Comparison of ENCODE assay signal across 8 cellular contexts in genomic region chrX:56978172-56978571, GRCh38. TPM values are rescaled to one million over a fixed set of nuclear protein-coding genes. Genes with fewer than 3 reads are reported as not detected.
DNase-seq lines count a peak whose midpoint lies in the region; ATAC-seq, FAIRE-seq and TF ChIP-seq lines count a peak whose summit lies in the region.

No MANE protein-coding gene starts in this region.

- TF ChIP-seq POLR2A in suprapubic skin (IDR thresholded peaks at IDR 0.05) = no peak

- ATAC-seq in left colon = peak; percentile 83

- no peak for TF ChIP-seq EP300 in suprapubic skin (IDR thresholded peaks at IDR 0.05)

- no peak overlapping the region for H2AFZ ChIP-seq in GM23248

- H3K4me3 ChIP-seq in GM23248 (no peak overlapping the region), suprapubic skin (no peak overlapping the region)

- no peak overlapping the region for H3K9ac ChIP-seq in GM23248

- WGBS in GM23248 (ENCODE audit: low coverage in 1 of 2, low lambda C conversion rate in 2 of 2, missing lambda C conversion rate in 2 of 2), 2 experiments = 0 to 6% methylated on average over 1 of the region's 1 CpG
- 14% methylated on average over 1 of the region's 1 CpG for WGBS in suprapubic skin

- H3K4me1 ChIP-seq in GM23248 (ENCODE audit: insufficient read depth) = no peaks in the 10 kb centered on the region
- no peaks in the 10 kb centered on the region for H3K4me1 ChIP-seq in suprapubic skin

- intact Hi-C loops in left colon (cut with DNase I, micrococcal nuclease) = no loop called here

- no peaks in the 10 kb centered on the region for H3K79me2 ChIP-seq in GM23248 (ENCODE audit: insufficient read depth)

- in situ Hi-C loops in GM23248 (cut with MboI) (no loop called here), KBM-7 (cut with MboI; ENCODE audit: low pct_unique_long_range_greater_than_20kb, low sequenced_read_pairs) (loop anchor here (25.0 kb wide), 2 partner anchors 191 to 691 kb away; no protein-coding TSS in a partner anchor), T47D (cut with HindIII; ENCODE audit: low pct_unique_long_range_greater_than_20kb, low sequenced_read_pairs) (no loop called here)

- DNase-seq in GM23248 = peak; percentile 51
- peak; percentile 84 for DNase-seq in KBM-7
- DNase-seq in SHP77 treated with DMSO at 0.1 percent for 48 hours (lab: John Stamatoyannopoulos, UW) = peak; percentile 35
- peak; percentile 17 to 76 for DNase-seq in T47D (ENCODE audit: low read depth in 1 of 2, low spot score in 1 of 2)
- DNase-seq in left colon = peak in 1 of 2 donors; percentile 11
- no peak for DNase-seq in suprapubic skin (ENCODE audit: low spot score in 2 of 2)

- H3K36me3 ChIP-seq in GM23248 (ENCODE audit: low read depth) (0 out of 2 replicates have a peak, but pooled peaks cover 7% of the 10 kb centered on the region), suprapubic skin (no peaks in the 10 kb centered on the region)

- H3K4me2 ChIP-seq in GM23248 (ENCODE audit: unreplicated experiment) = no peak overlapping the region

- no peak overlapping the region for H3K27ac ChIP-seq in 22Rv1
- no peak overlapping the region for H3K27ac ChIP-seq in GM23248
- no peak overlapping the region for H3K27ac ChIP-seq in suprapubic skin

- TF ChIP-seq CTCF in 22Rv1 (IDR thresholded peaks at IDR 0.05) (peak; percentile 59), suprapubic skin (IDR thresholded peaks at IDR 0.05) (peak; percentile 33 to 57)

- H3K9me3 ChIP-seq in GM23248 (ENCODE audit: low read depth) (no peaks in the 10 kb centered on the region), suprapubic skin (no peaks in the 10 kb centered on the region)

- FAIRE-seq in G401.6 (lab: Jason Lieb, UNC) = peak; percentile 91

- H3K27me3 ChIP-seq in GM23248 (replicated peaks; ENCODE audit: insufficient read depth) = no peaks in the 10 kb centered on the region
- H3K27me3 ChIP-seq in suprapubic skin = no peaks in the 10 kb centered on the region

- H3K9me2 ChIP-seq in GM23248 (ENCODE audit: insufficient read depth) = no peaks in the 10 kb centered on the region

- no peaks in the 10 kb centered on the region for H4K20me1 ChIP-seq in GM23248 (ENCODE audit: insufficient read depth)

- no peaks in the 10 kb centered on the region; the same call in 1 of the 2 replicates for H3F3A ChIP-seq in GM23248 (ENCODE audit: insufficient read depth)

RNA-seq across cellular contexts. Expression of gene SPIN3, which starts 17.2 kb away (rescaled TPM):
- 7.2 and 9.1 TPM in 2 replicates for total RNA-seq in GM23248 (2014; rRNA removed; shearing (Covaris generic))
- 8.8 and 10.1 TPM in 2 replicates for polyA plus RNA-seq in GM23248 (2016; fragmentation: Nextera tagmentation; extraction: Ambion mirVana)
- total RNA-seq in left colon (1 to 10 TPM; 6.6 to 8.9 TPM), suprapubic skin (1 to 10 TPM; 1.5 to 8.5 (median 5.5) TPM)

Comparison
In these comparisons a context has a peak if more than half of its experiments do, and no peak if none do; other contexts are left out.
1. DNase-seq: peak in GM23248 (single experiment), KBM-7 (single experiment), SHP77 treated with DMSO at 0.1 percent for 48 hours (single experiment) and T47D (2 of 2); none in suprapubic skin (0 of 2).